19 cellular contexts compared by ENCODE assay signal in the genomic region with DNA sequence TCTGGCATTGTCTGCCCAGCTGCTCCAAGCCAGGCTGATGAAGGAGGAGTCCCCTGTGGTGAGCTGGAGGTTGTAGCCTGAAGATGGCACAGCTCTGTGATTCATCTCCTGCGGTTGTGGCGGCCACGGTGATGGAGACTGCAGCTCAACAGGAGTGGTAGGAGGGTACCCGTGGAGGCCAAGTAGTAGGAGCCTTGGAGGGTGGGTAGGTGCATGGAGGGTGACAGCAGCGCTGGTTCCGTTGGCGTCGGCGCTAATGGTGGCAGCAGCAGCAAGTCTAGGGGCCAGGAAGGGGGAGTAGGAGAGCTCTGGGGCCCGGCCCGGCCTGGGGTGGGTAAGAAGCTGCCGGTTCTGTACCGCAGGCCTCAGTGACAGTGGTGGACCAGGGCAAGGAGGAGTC. TPM values are rescaled to one million over a fixed set of nuclear protein-coding genes. Genes with fewer than 3 reads are reported as not detected.
DNase-seq lines count a peak whose midpoint lies in the region; ATAC-seq and TF ChIP-seq lines count a peak whose summit lies in the region.
"Had no signal": no experiment of that assay in that cellular context is flagged by ENCODE, and none has a peak within 500 bp of the region (broad histone marks: within the 10 kb centered on the region; RNA-seq: fewer than 3 reads in every experiment).

No MANE protein-coding gene starts in this region.

- H3K4me2 ChIP-seq in hepatocyte (peak overlapping the region; percentile 79), trophoblast cell (ENCODE audit: low read length) (no peak overlapping the region)
- H3K4me2 ChIP-seq: BLaER1, KMS-11 had no signal

- H3K4me1 ChIP-seq in hepatocyte (ENCODE audit: insufficient read depth) = peaks cover 6% of the 10 kb centered on the region
- peaks cover 0 to 10% of the 10 kb centered on the region in 2 experiments for H3K4me1 ChIP-seq in trophoblast cell (ENCODE audit: control insufficient read depth in 1 of 2, insufficient read depth in 2 of 2, low read length in 2 of 2)

- ATAC-seq in HG03159 (IDR thresholded peaks at IDR 0.05; ENCODE audit: unreplicated experiment) = no peak
- ATAC-seq: HCT116 had no signal

- peak overlapping the region; percentile 6 for H3K4ac ChIP-seq in trophoblast cell (ENCODE audit: low read depth, low read length)

- H3K27ac ChIP-seq in hepatocyte (no peak overlapping the region), trophoblast cell (ENCODE audit: low read depth, low read length) (no peak overlapping the region)
- H3K27ac ChIP-seq: 22Rv1, BLaER1, KMS-11 had no signal

- H3K27me3 Mint-ChIP-seq in activated CD4-positive, alpha-beta memory T cell treated with anti-CD3 and anti-CD28 coated beads for 36 hours = no peaks in the 10 kb centered on the region
- H3K27me3 Mint-ChIP-seq in activated CD4-positive, alpha-beta memory T cell treated with anti-CD3 and anti-CD28 coated beads, Interleukin-2, amount 10 ng/mL, durations not matched to agents 7 days and 5 days = peaks cover 2% of the 10 kb centered on the region
- H3K27me3 Mint-ChIP-seq: CD8-positive, alpha-beta memory T cell had no signal

- H3K36me3 Mint-ChIP-seq in activated CD4-positive, alpha-beta memory T cell treated with anti-CD3 and anti-CD28 coated beads for 36 hours = no peaks in the 10 kb centered on the region
- H3K36me3 Mint-ChIP-seq in activated CD4-positive, alpha-beta memory T cell treated with anti-CD3 and anti-CD28 coated beads, Interleukin-2, amount 10 ng/mL, durations not matched to agents 7 days and 5 days (ENCODE audit: low read depth) = no peaks in the 10 kb centered on the region
- H3K36me3 Mint-ChIP-seq: CD8-positive, alpha-beta memory T cell had no signal

- 89% methylated on average over 9 of the region's 13 CpGs for WGBS in hepatocyte (ENCODE audit: low lambda C conversion rate, missing lambda C conversion rate)
- WGBS in trophoblast cell (ENCODE audit: extremely low coverage, insufficient coverage, insufficient read length) = no CpG with 5 or more reads among the region's 13 CpGs

- no peak overlapping the region for H2BK5ac ChIP-seq in trophoblast cell (ENCODE audit: low read depth, low read length, poor library complexity)

- no peaks in the 10 kb centered on the region for H3K9me2 ChIP-seq in hepatocyte (replicated peaks; ENCODE audit: insufficient read depth)

- no peak overlapping the region for H2AFZ ChIP-seq in hepatocyte
- H2AFZ ChIP-seq in trophoblast cell (ENCODE audit: insufficient read depth, low read length, poor library complexity) = no peak overlapping the region

- CTCF ChIA-PET in activated CD4-positive, alpha-beta memory T cell treated with anti-CD3 and anti-CD28 coated beads for 36 hours (lab: Charles Lee) = no interaction called here
- CTCF ChIA-PET in activated CD4-positive, alpha-beta memory T cell treated with anti-CD3 and anti-CD28 coated beads, Interleukin-2, amount 10 ng/mL, durations not matched to agents 7 days and 5 days (lab: Charles Lee) = no interaction called here

- no peak overlapping the region for H2BK120ac ChIP-seq in trophoblast cell (ENCODE audit: insufficient read depth, low read length, poor library complexity)

- H4K91ac ChIP-seq in trophoblast cell (ENCODE audit: low read depth, low read length) = no peak overlapping the region

- H3K27ac Mint-ChIP-seq in activated CD4-positive, alpha-beta memory T cell treated with anti-CD3 and anti-CD28 coated beads for 36 hours = no peak overlapping the region
- H3K27ac Mint-ChIP-seq in activated CD4-positive, alpha-beta memory T cell treated with anti-CD3 and anti-CD28 coated beads, Interleukin-2, amount 10 ng/mL, durations not matched to agents 7 days and 5 days = no peak overlapping the region

- peaks cover 3% of the 10 kb centered on the region for H3K79me1 ChIP-seq in trophoblast cell (ENCODE audit: low read length)

- in situ Hi-C loops in G401 (cut with HindIII; ENCODE audit: low sequenced_read_pairs) = no loop called here

- no peak overlapping the region for H3K23ac ChIP-seq in trophoblast cell (ENCODE audit: low read length)

- POLR2A ChIA-PET in activated CD4-positive, alpha-beta memory T cell treated with anti-CD3 and anti-CD28 coated beads for 36 hours (lab: Charles Lee) = no interaction called here
- POLR2A ChIA-PET in activated CD4-positive, alpha-beta memory T cell treated with anti-CD3 and anti-CD28 coated beads, Interleukin-2, amount 10 ng/mL, durations not matched to agents 7 days and 5 days (lab: Charles Lee) = interaction anchor here (0.8 kb wide), 1 partner anchor 20 kb away, joined by 3 read pairs; no protein-coding TSS in a partner anchor

- H4K20me1 ChIP-seq in hepatocyte (ENCODE audit: insufficient read depth, poor library complexity, severe bottlenecking) = peaks cover 46% of the 10 kb centered on the region
- H4K20me1 ChIP-seq: BLaER1 had no signal

- H3K36me3 ChIP-seq in MG63 = no peaks in the 10 kb centered on the region
- H3K36me3 ChIP-seq in hepatocyte (replicated peaks; ENCODE audit: insufficient read depth, low read depth) = no peaks in the 10 kb centered on the region
- H3K36me3 ChIP-seq in trophoblast cell (ENCODE audit: control insufficient read depth in 1 of 2, insufficient read depth in 2 of 2, low read length in 2 of 2) = peaks cover 27 to 31% of the 10 kb centered on the region in 2 experiments
- H3K36me3 ChIP-seq: BLaER1 had no signal

- peaks cover 66% of the 10 kb centered on the region for H3K79me2 ChIP-seq in hepatocyte
- H3K79me2 ChIP-seq in trophoblast cell (ENCODE audit: control insufficient read depth, insufficient read depth, low read length, poor library complexity) = peaks cover 8% of the 10 kb centered on the region

- H3K27me3 ChIP-seq in MG63 = no peaks in the 10 kb centered on the region; the same call in 1 of the 2 replicates
- no peaks in the 10 kb centered on the region for H3K27me3 ChIP-seq in hepatocyte
- no peaks in the 10 kb centered on the region for H3K27me3 ChIP-seq in trophoblast cell (ENCODE audit: insufficient read depth, low read length)
- H3K27me3 ChIP-seq: BLaER1 had no signal

- no peak overlapping the region for H3K14ac ChIP-seq in trophoblast cell (ENCODE audit: low read length)

- no peak overlapping the region for H4K12ac ChIP-seq in trophoblast cell (ENCODE audit: low read depth, low read length)

- H2BK12ac ChIP-seq in trophoblast cell (ENCODE audit: low read length) = no peak overlapping the region

- no peak for TF ChIP-seq CTCF in hepatocyte (IDR thresholded peaks at IDR 0.05; ENCODE audit: poor library complexity)

- no peak overlapping the region for H4K8ac ChIP-seq in trophoblast cell (ENCODE audit: low read depth, low read length)

- peak; percentile 17 for DNase-seq in activated CD4-positive, alpha-beta memory T cell treated with anti-CD3 and anti-CD28 coated beads for 36 hours
- DNase-seq in activated CD4-positive, alpha-beta memory T cell treated with anti-CD3 and anti-CD28 coated beads, Interleukin-2, amount 10 ng/mL, durations not matched to agents 7 days and 5 days = no peak
- DNase-seq in MG63 (peak; percentile 60), hepatocyte (ENCODE audit: low spot score) (no peak), trophoblast cell (no peak), G401 (ENCODE audit: low spot score) (no peak), cerebellar nuclear complex (lab: John Stamatoyannopoulos, UW) (no peak)
- DNase-seq: CD8-positive, alpha-beta memory T cell; DMS 273 treated with DMSO at 0.1 percent for 48 hours; NCI-H1417; NCI-H1930; NCI-H2171 treated with DMSO at 0.1 percent for 48 hours; NCI-H510A; RPMI8226 had no signal

- H3K4me3 ChIP-seq in MG63 = no peak overlapping the region
- no peak overlapping the region for H3K4me3 ChIP-seq in hepatocyte
- H3K4me3 ChIP-seq in trophoblast cell (ENCODE audit: low read depth, low read length) = no peak overlapping the region
- H3K4me3 ChIP-seq: BLaER1 had no signal

- H3K4me1 Mint-ChIP-seq in activated CD4-positive, alpha-beta memory T cell treated with anti-CD3 and anti-CD28 coated beads for 36 hours (ENCODE audit: low read depth) = no peaks in the 10 kb centered on the region
- H3K4me1 Mint-ChIP-seq in activated CD4-positive, alpha-beta memory T cell treated with anti-CD3 and anti-CD28 coated beads, Interleukin-2, amount 10 ng/mL, durations not matched to agents 7 days and 5 days = no peaks in the 10 kb centered on the region

- intact Hi-C loops in activated CD4-positive, alpha-beta memory T cell treated with anti-CD3 and anti-CD28 coated beads for 36 hours (cut with micrococcal nuclease) = no loop called here

- H3K4me3 Mint-ChIP-seq in activated CD4-positive, alpha-beta memory T cell treated with anti-CD3 and anti-CD28 coated beads for 36 hours = no peak overlapping the region
- no peak overlapping the region for H3K4me3 Mint-ChIP-seq in activated CD4-positive, alpha-beta memory T cell treated with anti-CD3 and anti-CD28 coated beads, Interleukin-2, amount 10 ng/mL, durations not matched to agents 7 days and 5 days
- H3K4me3 Mint-ChIP-seq: CD8-positive, alpha-beta memory T cell had no signal

- no peaks in the 10 kb centered on the region for H3K9me3 ChIP-seq in MG63
- no peaks in the 10 kb centered on the region for H3K9me3 ChIP-seq in hepatocyte (ENCODE audit: low read depth)
- no peaks in the 10 kb centered on the region for H3K9me3 ChIP-seq in trophoblast cell (ENCODE audit: insufficient read depth, low read depth, low read length)
- H3K9me3 ChIP-seq: BLaER1 had no signal

- no peaks in the 10 kb centered on the region for H3K9me3 Mint-ChIP-seq in activated CD4-positive, alpha-beta memory T cell treated with anti-CD3 and anti-CD28 coated beads for 36 hours
- no peaks in the 10 kb centered on the region for H3K9me3 Mint-ChIP-seq in activated CD4-positive, alpha-beta memory T cell treated with anti-CD3 and anti-CD28 coated beads, Interleukin-2, amount 10 ng/mL, durations not matched to agents 7 days and 5 days
- H3K9me3 Mint-ChIP-seq: CD8-positive, alpha-beta memory T cell had no signal

- no peak overlapping the region for H3K9ac ChIP-seq in trophoblast cell (ENCODE audit: low read length)
- H3K9ac ChIP-seq: BLaER1, KMS-11 had no signal

- H2AK5ac ChIP-seq in trophoblast cell (ENCODE audit: low read length) = no peak overlapping the region

- H3K18ac ChIP-seq in trophoblast cell (ENCODE audit: low read length) = no peak overlapping the region

RNA-seq across cellular contexts. Expression of gene TRIM52, which starts 22.4 kb away (rescaled TPM):
- total RNA-seq in activated CD4-positive, alpha-beta memory T cell treated with anti-CD3 and anti-CD28 coated beads for 36 hours = 10 to 100 TPM; 10.9 to 11.7 TPM
- 10 to 100 TPM; 24.0 to 24.2 TPM for total RNA-seq in activated CD4-positive, alpha-beta memory T cell treated with anti-CD3 and anti-CD28 coated beads, Interleukin-2, amount 10 ng/mL, durations not matched to agents 7 days and 5 days
- 3.9 and 5.8 TPM in 2 replicates for total RNA-seq in MG63 (2014; rRNA removed; shearing (Covaris generic); ENCODE audit: low replicate concordance)
- total RNA-seq in hepatocyte = 6.1 and 13.2 TPM in 2 replicates
- 6.5 and 9.9 TPM in 2 replicates for polyA plus RNA-seq in hepatocyte
- 2.8 and 3.3 TPM in 2 replicates for polyA plus RNA-seq in trophoblast cell (2013)
- total RNA-seq in G401 (2014; rRNA removed; shearing (Covaris generic)) = 2.5 and 3.6 TPM in 2 replicates

RNA-seq across cellular contexts. Expression of gene RACK1, which starts 39.6 kb away (rescaled TPM):
- total RNA-seq in activated CD4-positive, alpha-beta memory T cell treated with anti-CD3 and anti-CD28 coated beads for 36 hours = 1,000 to 10,000 TPM; 2,635 to 2,697 TPM
- total RNA-seq in activated CD4-positive, alpha-beta memory T cell treated with anti-CD3 and anti-CD28 coated beads, Interleukin-2, amount 10 ng/mL, durations not matched to agents 7 days and 5 days = 1,000 to 10,000 TPM; 1,749 to 1,772 TPM
- total RNA-seq in MG63 (2014; rRNA removed; shearing (Covaris generic); ENCODE audit: low replicate concordance) = 8,781 and 10,327 TPM in 2 replicates
- 2,199 and 2,553 TPM in 2 replicates for total RNA-seq in hepatocyte
- polyA plus RNA-seq in hepatocyte = 680 TPM in 2 replicates
- 2,172 and 2,251 TPM in 2 replicates for polyA plus RNA-seq in trophoblast cell (2013)
- 4,601 and 5,352 TPM in 2 replicates for total RNA-seq in G401 (2014; rRNA removed; shearing (Covaris generic))

Comparison
In these comparisons a context has a peak if more than half of its experiments do, and no peak if none do; other contexts are left out.
1. DNase-seq: peak in activated CD4-positive, alpha-beta memory T cell treated with anti-CD3 and anti-CD28 coated beads for 36 hours (single experiment) and MG63 (single experiment); none in activated CD4-positive, alpha-beta memory T cell treated with anti-CD3 and anti-CD28 coated beads, Interleukin-2, amount 10 ng/mL, durations not matched to agents 7 days and 5 days (single experiment), hepatocyte (single experiment), trophoblast cell (0 of 2), G401 (single experiment) and cerebellar nuclear complex (0 of 2).